ENCODE assay signal across 9 cellular contexts in genomic region chr14:74619672-74620131, GRCh38. TPM values are rescaled to one million over a fixed set of nuclear protein-coding genes. Genes with fewer than 3 reads are reported as not detected.
DNase-seq lines count a peak whose midpoint lies in the region; ATAC-seq and TF ChIP-seq lines count a peak whose summit lies in the region.
"Had no signal": no experiment of that assay in that cellular context is flagged by ENCODE, and none has a peak within 500 bp of the region (broad histone marks: within the 10 kb centered on the region; RNA-seq: fewer than 3 reads in every experiment).

No MANE protein-coding gene starts in this region.

- peak overlapping the region; percentile 80 for H3K27ac Mint-ChIP-seq in T-helper 17 cell

- peaks cover 44% of the 10 kb centered on the region for H3K4me1 ChIP-seq in foreskin keratinocyte

- peaks cover 10% of the 10 kb centered on the region for H3K36me3 Mint-ChIP-seq in T-helper 17 cell (ENCODE audit: low read depth)

- peak; percentile 35 for DNase-seq in ELF-1 (ENCODE audit: low read depth, low spot score)
- DNase-seq in T-helper 17 cell = no peak
- DNase-seq in foreskin keratinocyte = peak; percentile 71 to 84
- DNase-seq in pulmonary artery endothelial cell (ENCODE audit: low read depth, low spot score) = peak; percentile 79
- no peak for DNase-seq in SHP77 treated with DMSO at 0.1 percent for 48 hours (lab: John Stamatoyannopoulos, UW)
- DNase-seq in NCI-H2171 treated with DMSO at 0.1 percent for 48 hours (lab: John Stamatoyannopoulos, UW) = no peak
- no peak for DNase-seq in stimulated activated CD4-positive, alpha-beta T cell treated with anti-CD3 and anti-CD28 coated beads, Interleukin-2, amount 100 ng/mL, for 24 hours

- TF ChIP-seq CTCF in foreskin keratinocyte (conservative IDR thresholded peaks at IDR 0.05) = no peak

- H3K9me3 ChIP-seq in T-helper 17 cell (ENCODE audit: control insufficient read depth, low read length, poor library complexity, severe bottlenecking) = no peaks in the 10 kb centered on the region

- no peaks in the 10 kb centered on the region for H3K27me3 ChIP-seq in foreskin keratinocyte

- H3K27me3 Mint-ChIP-seq in T-helper 17 cell = peaks cover 7% of the 10 kb centered on the region

- no peak overlapping the region for H3K27ac ChIP-seq in foreskin keratinocyte

- peaks cover 39% of the 10 kb centered on the region for H3K4me1 Mint-ChIP-seq in T-helper 17 cell

- peak overlapping the region; percentile 71 for H3K4me3 Mint-ChIP-seq in T-helper 17 cell
- H3K4me3 Mint-ChIP-seq: neural crest cell had no signal

- no peak for ATAC-seq in T-helper 17 cell
- ATAC-seq in foreskin keratinocyte = no peak
- no peak for ATAC-seq in GM21528 (IDR thresholded peaks at IDR 0.05; ENCODE audit: low FRiP score, unreplicated experiment)

RNA-seq across cellular contexts. Expression of gene LTBP2, which starts 7.7 kb away (rescaled TPM):
- total RNA-seq in T-helper 17 cell (under 1 TPM; 0.34 to 0.57 TPM), foreskin keratinocyte (78.2 and 131 TPM in 2 replicates), pulmonary artery endothelial cell (122 and 232 TPM in 2 replicates)
- polyA plus RNA-seq in foreskin keratinocyte = 26.5 and 35.0 TPM in 2 replicates

Comparison
In these comparisons a context has a peak if more than half of its experiments do, and no peak if none do; other contexts are left out.
1. DNase-seq: peak in ELF-1 (single experiment), foreskin keratinocyte (2 of 2) and pulmonary artery endothelial cell (single experiment); none in T-helper 17 cell (0 of 3), SHP77 treated with DMSO at 0.1 percent for 48 hours (single experiment), NCI-H2171 treated with DMSO at 0.1 percent for 48 hours (single experiment) and stimulated activated CD4-positive, alpha-beta T cell treated with anti-CD3 and anti-CD28 coated beads, Interleukin-2, amount 100 ng/mL, for 24 hours (0 of 2).
2. RNA of gene LTBP2, which starts 7.7 kb away (total RNA-seq): 122 to 232 TPM in pulmonary artery endothelial cell and 78.2 to 131 TPM in foreskin keratinocyte; 0.34 to 0.57 TPM in T-helper 17 cell; every median in the first group is over 10 times any median in the second.